ENCODE assay signal across 8 cellular contexts in genomic region chr6:118892248-118893094, GRCh38. TPM values are rescaled to one million over a fixed set of nuclear protein-coding genes. Genes with fewer than 3 reads are reported as not detected.
DNase-seq lines count a peak whose midpoint lies in the region; ATAC-seq and TF ChIP-seq lines count a peak whose summit lies in the region.

No MANE protein-coding gene starts in this region.

- H3K36me3 Mint-ChIP-seq in brain = peaks cover 2% of the 10 kb centered on the region

- H3K4me3 Mint-ChIP-seq in brain = peak overlapping the region; percentile 91 to 97 (median 95)

- H3K27me3 Mint-ChIP-seq in brain = peaks cover 8% of the 10 kb centered on the region

- H3K9me3 Mint-ChIP-seq in brain = peaks cover 0 to 4% (median 0%) of the 10 kb centered on the region in 5 experiments

- peak overlapping the region; percentile 98 to 100 (median 99) for H3K27ac Mint-ChIP-seq in brain

- H3K4me1 ChIP-seq in upper lobe of left lung = peaks cover 30 to 39% (median 38%) of the 10 kb centered on the region in 4 donors

- H3K4me3 ChIP-seq in AG10803 (ENCODE audit: low read length) (peak overlapping the region; percentile 83), upper lobe of left lung (peak overlapping the region; percentile 43 to 91 (median 74))

- TF ChIP-seq POLR2A in upper lobe of left lung (IDR thresholded peaks at IDR 0.05) = no peak

- no peaks in the 10 kb centered on the region for H3K27me3 ChIP-seq in upper lobe of left lung

- H3K9me3 ChIP-seq in KOPT-K1 (ENCODE audit: insufficient read depth, low read length, poor library complexity, severe bottlenecking) (no peaks in the 10 kb centered on the region), upper lobe of left lung (no peaks in the 10 kb centered on the region)

- no peak for TF ChIP-seq CTCF in AG10803 (conservative IDR thresholded peaks at IDR 0.05; ENCODE audit: low read length)
- TF ChIP-seq CTCF in brain (conservative IDR thresholded peaks at IDR 0.05) = no peak
- no peak for TF ChIP-seq CTCF in upper lobe of left lung (IDR thresholded peaks at IDR 0.05)

- no peak for ATAC-seq in upper lobe of left lung (ENCODE audit: low FRiP score in 2 of 2)
- no peak for ATAC-seq in HG02870 (IDR thresholded peaks at IDR 0.05; ENCODE audit: unreplicated experiment)
- no peak for ATAC-seq in HG03571 (IDR thresholded peaks at IDR 0.05; ENCODE audit: unreplicated experiment)

- TF ChIP-seq EP300 in upper lobe of left lung (IDR thresholded peaks at IDR 0.05) = no peak

- DNase-seq in AG10803 (ENCODE audit: low read depth) = peak; percentile 28
- peak; percentile 10 to 29 for DNase-seq in lung microvascular endothelial cell (ENCODE audit: low read depth in 2 of 2)
- DNase-seq in upper lobe of left lung = no peak
- no peak for DNase-seq in islet precursor cell

- H3K4me1 Mint-ChIP-seq in brain = peaks cover 56% of the 10 kb centered on the region

- WGBS in upper lobe of left lung, 2 donors = 29 to 39% methylated on average over 6 of the region's 6 CpGs

- peak overlapping the region; percentile 94 for H3K27ac ChIP-seq in KOPT-K1 (ENCODE audit: low read depth, low read length, poor library complexity, severe bottlenecking)
- peak overlapping the region; percentile 84 to 96 (median 88) for H3K27ac ChIP-seq in upper lobe of left lung

- H3K36me3 ChIP-seq in KOPT-K1 (ENCODE audit: insufficient read depth, low read length) (0 out of 2 replicates have a peak, but pooled peaks cover 2% of the 10 kb centered on the region), upper lobe of left lung (no peaks in the 10 kb centered on the region)

RNA-seq across cellular contexts. Expression of gene ASF1A, which starts 1.5 kb away (rescaled TPM):
- polyA plus RNA-seq in brain (ENCODE audit: insufficient read depth, low read depth, low replicate concordance) = 20.2 TPM
- total RNA-seq in lung microvascular endothelial cell (16.5 and 19.2 TPM in 2 replicates), upper lobe of left lung (10 to 100 TPM; 12.8 to 22.3 (median 19.1) TPM)

RNA-seq across cellular contexts. Expression of gene MCM9, which starts 42.5 kb away (rescaled TPM):
- polyA plus RNA-seq in brain (ENCODE audit: insufficient read depth, low read depth, low replicate concordance) = 4.1 TPM
- total RNA-seq in lung microvascular endothelial cell (9.2 and 11.7 TPM in 2 replicates), upper lobe of left lung (10 to 100 TPM; 19.9 to 62.9 (median 21.5) TPM)

Comparison
In these comparisons a context has a peak if more than half of its experiments do, and no peak if none do; other contexts are left out.
1. DNase-seq: peak in AG10803 (single experiment) and lung microvascular endothelial cell (2 of 2); none in upper lobe of left lung (0 of 2) and islet precursor cell (single experiment).